Comparison of ENCODE assay signal across 19 cellular contexts in the genomic region with DNA sequence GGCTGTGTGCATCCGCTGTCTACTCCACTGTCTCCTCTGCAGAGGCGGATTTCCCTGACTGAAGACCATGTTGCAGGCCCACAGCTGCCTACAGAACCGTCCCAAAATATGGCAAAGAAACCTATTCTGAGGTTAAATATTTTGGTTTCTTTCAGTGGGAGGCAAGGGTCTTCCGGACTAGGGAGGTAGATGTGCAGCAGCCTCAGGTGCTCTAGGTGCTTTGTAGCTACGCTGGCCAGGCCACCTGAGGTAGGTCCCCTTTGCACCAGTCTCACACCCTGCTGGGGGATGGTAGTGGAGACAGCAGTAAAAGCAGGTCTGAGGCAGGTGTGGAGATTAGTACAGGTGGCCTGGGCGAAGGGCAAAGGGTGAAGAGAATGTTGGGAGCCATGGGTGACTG. TPM values are rescaled to one million over a fixed set of nuclear protein-coding genes. Genes with fewer than 3 reads are reported as not detected.
DNase-seq lines count a peak whose midpoint lies in the region; ATAC-seq and TF ChIP-seq lines count a peak whose summit lies in the region.
"Had no signal": no experiment of that assay in that cellular context is flagged by ENCODE, and none has a peak within 500 bp of the region (broad histone marks: within the 10 kb centered on the region; RNA-seq: fewer than 3 reads in every experiment).

No MANE protein-coding gene starts in this region.

- H3K9me3 Mint-ChIP-seq in activated naive CD4-positive, alpha-beta T cell treated with anti-CD3 and anti-CD28 coated beads, Interleukin-2, amount 10 ng/mL, durations not matched to agents 7 days and 5 days, result no peaks in the 10 kb centered on the region
- no peaks in the 10 kb centered on the region for H3K9me3 Mint-ChIP-seq in H9
- no peaks in the 10 kb centered on the region for H3K9me3 Mint-ChIP-seq in effector memory CD8-positive, alpha-beta T cell
- H3K9me3 Mint-ChIP-seq: CD4-positive, alpha-beta memory T cell had no signal

- H3K36me3 ChIP-seq in gastrocnemius medialis, result peaks cover 0 to 85% of the 10 kb centered on the region in 2 donors

- H3K4ac ChIP-seq in H9 (ENCODE audit: low read depth, low read length), result no peak overlapping the region

- H3K4me1 ChIP-seq in H9 (ENCODE audit: insufficient read depth, low read length) (no peaks in the 10 kb centered on the region), gastrocnemius medialis (peaks cover 6 to 12% of the 10 kb centered on the region in 2 donors)

- H4K91ac ChIP-seq in H9 (ENCODE audit: insufficient read length, low read depth, low read length), result no peak overlapping the region

- no peak overlapping the region for H2BK5ac ChIP-seq in H9 (ENCODE audit: insufficient read length, low read length)

- DNase-seq in activated naive CD4-positive, alpha-beta T cell treated with anti-CD3 and anti-CD28 coated beads, Interleukin-2, amount 10 ng/mL, durations not matched to agents 7 days and 5 days, result no peak
- DNase-seq in activated naive CD4-positive, alpha-beta T cell treated with anti-CD3 and anti-CD28 coated beads, Interleukin-2, amount 50 U/mL, for 16 hours, result no peak
- no peak for DNase-seq in H9
- DNase-seq in effector memory CD8-positive, alpha-beta T cell, result no peak
- no peak for DNase-seq in gastrocnemius medialis
- DNase-seq in DMS53 treated with DMSO at 0.1 percent for 48 hours (lab: John Stamatoyannopoulos, UW; ENCODE audit: unreplicated experiment), result no peak
- DNase-seq in DMS79 (lab: John Stamatoyannopoulos, UW), result no peak
- DNase-seq: ACHN; CD4-positive, alpha-beta memory T cell; DMS 273 treated with DMSO at 0.1 percent for 48 hours; EL; KG1; NCI-H1048; NCI-H1694; NCI-H345; NCI-H526 treated with DMSO at 0.1 percent for 48 hours; PC-3 had no signal

- no peak overlapping the region for H3K4me3 ChIP-seq in gastrocnemius medialis

- no peak overlapping the region for H3K56ac ChIP-seq in H9 (ENCODE audit: insufficient read length, low read depth, low read length)

- H3K36me3 Mint-ChIP-seq in activated naive CD4-positive, alpha-beta T cell treated with anti-CD3 and anti-CD28 coated beads, Interleukin-2, amount 10 ng/mL, durations not matched to agents 7 days and 5 days, result peaks cover 53% of the 10 kb centered on the region
- peaks cover 43 to 80% (median 75%) of the 10 kb centered on the region in 3 experiments; a peak in 6 of 7 replicates for H3K36me3 Mint-ChIP-seq in H9 (ENCODE audit: insufficient read depth in 1 of 3, low read depth in 3 of 3)
- H3K36me3 Mint-ChIP-seq in effector memory CD8-positive, alpha-beta T cell (ENCODE audit: insufficient read depth), result peaks cover 76% of the 10 kb centered on the region

- H3K4me1 Mint-ChIP-seq in activated naive CD4-positive, alpha-beta T cell treated with anti-CD3 and anti-CD28 coated beads, Interleukin-2, amount 10 ng/mL, durations not matched to agents 7 days and 5 days, result peaks cover 42% of the 10 kb centered on the region
- peaks cover under 1 to 2% of the 10 kb centered on the region in 2 experiments; a peak in 2 of 4 replicates for H3K4me1 Mint-ChIP-seq in H9
- H3K4me1 Mint-ChIP-seq in effector memory CD8-positive, alpha-beta T cell (ENCODE audit: low read depth in 2 of 2), result peaks cover 26 to 35% of the 10 kb centered on the region in 2 donors

- H2BK15ac ChIP-seq in H9 (ENCODE audit: low read depth, low read length), result no peak overlapping the region

- no peaks in the 10 kb centered on the region for H3K9me3 ChIP-seq in H9 (ENCODE audit: control insufficient read depth, low read depth, low read length)
- no peaks in the 10 kb centered on the region for H3K9me3 ChIP-seq in gastrocnemius medialis

- CTCF ChIA-PET in activated naive CD4-positive, alpha-beta T cell treated with anti-CD3 and anti-CD28 coated beads, Interleukin-2, amount 10 ng/mL, durations not matched to agents 7 days and 5 days (lab: Charles Lee), result no interaction called here

- no peaks in the 10 kb centered on the region for H3K23me2 ChIP-seq in H9 (ENCODE audit: insufficient read length, low read depth, low read length, poor library complexity, severe bottlenecking)

- no peak overlapping the region for H2AFZ ChIP-seq in H9 (ENCODE audit: low read length)

- no peak overlapping the region for H3K4me2 ChIP-seq in H9 (ENCODE audit: insufficient read depth, insufficient read length, low read length)

- H4K20me1 ChIP-seq in H9 (ENCODE audit: control insufficient read depth, insufficient read depth, insufficient read length), result no peaks in the 10 kb centered on the region

- TF ChIP-seq CTCF in H9 (conservative IDR thresholded peaks at IDR 0.05) (no peak), gastrocnemius medialis (IDR thresholded peaks at IDR 0.05 in 4 of 5, conservative IDR thresholded peaks at IDR 0.05 in 1 of 5) (no peak)

- intact Hi-C loops in gastrocnemius medialis (cut with DNase I; ENCODE audit: low total_unique reads), result loop anchor here (10.0 kb wide), 2 partner anchors 75 to 135 kb away; partner anchors contain the start of gene PVRIG

- no peak overlapping the region for H3K23ac ChIP-seq in H9 (ENCODE audit: insufficient read length, low read depth, low read length)

- WGBS in H9 (ENCODE audit: extremely low coverage, insufficient read length, low lambda C conversion rate), result no CpG with 5 or more reads among the region's 6 CpGs

- H3K18ac ChIP-seq in H9 (ENCODE audit: insufficient read length, low read depth, low read length), result no peak overlapping the region

- no peaks in the 10 kb centered on the region for H3K27me3 Mint-ChIP-seq in activated naive CD4-positive, alpha-beta T cell treated with anti-CD3 and anti-CD28 coated beads, Interleukin-2, amount 10 ng/mL, durations not matched to agents 7 days and 5 days
- H3K27me3 Mint-ChIP-seq in H9 (ENCODE audit: low read depth), result no peaks in the 10 kb centered on the region
- H3K27me3 Mint-ChIP-seq in effector memory CD8-positive, alpha-beta T cell, result no peaks in the 10 kb centered on the region
- H3K27me3 Mint-ChIP-seq: CD4-positive, alpha-beta memory T cell had no signal

- no peak overlapping the region for H2AK5ac ChIP-seq in H9 (ENCODE audit: insufficient read length, low read length)

- H3T11ph ChIP-seq in H9 (ENCODE audit: low read length), result no peak overlapping the region

- H3K4me3 Mint-ChIP-seq in activated naive CD4-positive, alpha-beta T cell treated with anti-CD3 and anti-CD28 coated beads, Interleukin-2, amount 10 ng/mL, durations not matched to agents 7 days and 5 days, result no peak overlapping the region
- H3K4me3 Mint-ChIP-seq in H9, result no peak overlapping the region
- H3K4me3 Mint-ChIP-seq in effector memory CD8-positive, alpha-beta T cell, result no peak overlapping the region

- no peak overlapping the region for H3K9ac ChIP-seq in H9 (ENCODE audit: extremely low read depth, insufficient read length, low read length)

- H3K27ac ChIP-seq in H9 (ENCODE audit: insufficient read length, low read depth, low read length) (no peak overlapping the region), gastrocnemius medialis (peak overlapping the region; percentile 27 to 84 (median 62))

- H2BK120ac ChIP-seq in H9 (ENCODE audit: low read depth, low read length, poor library complexity, severe bottlenecking), result no peak overlapping the region

- H4K8ac ChIP-seq in H9 (replicated peaks; ENCODE audit: insufficient read length, low read depth, low read length), result no peak overlapping the region

- no peak overlapping the region for H4K5ac ChIP-seq in H9 (ENCODE audit: insufficient read length, low read depth, low read length)

- no peak for TF ChIP-seq POLR2A in gastrocnemius medialis (IDR thresholded peaks at IDR 0.05)

- no peaks in the 10 kb centered on the region for H3K79me1 ChIP-seq in H9 (ENCODE audit: insufficient read depth, low read depth, low read length, poor library complexity, severe bottlenecking)

- in situ Hi-C loops in gastrocnemius medialis (cut with MboI; ENCODE audit: low sequenced_read_pairs in 4 of 4), result loop anchor here in 2 of 4 donors (25.0 kb wide), 2 partner anchors 187 to 212 kb away; partner anchors contain the start of genes GAL3ST4 (in 1 of the 2), LAMTOR4 (in 1 of the 2), MBLAC1 (in 1 of the 2) and TRAPPC14 (in 1 of the 2)

- H3K27me3 ChIP-seq in H9 (ENCODE audit: insufficient read depth, low read length) (no peaks in the 10 kb centered on the region), gastrocnemius medialis (no peaks in the 10 kb centered on the region)

- H2BK12ac ChIP-seq in H9 (ENCODE audit: insufficient read length, low read depth, low read length), result no peak overlapping the region

- no peak overlapping the region for H2BK20ac ChIP-seq in H9 (ENCODE audit: low read depth, low read length, poor library complexity, severe bottlenecking)

- no peak overlapping the region for H3K14ac ChIP-seq in H9 (ENCODE audit: insufficient read depth, low read length)

- H3K27ac Mint-ChIP-seq in activated naive CD4-positive, alpha-beta T cell treated with anti-CD3 and anti-CD28 coated beads, Interleukin-2, amount 10 ng/mL, durations not matched to agents 7 days and 5 days, result peak overlapping the region; percentile 72
- peak overlapping the region in 2 of 3 experiments; percentile 69 to 81; a peak in 3 of 7 replicates for H3K27ac Mint-ChIP-seq in H9
- H3K27ac Mint-ChIP-seq in effector memory CD8-positive, alpha-beta T cell, result peak overlapping the region; percentile 8 to 94

- H3K79me2 ChIP-seq in H9 (ENCODE audit: insufficient read depth, low read length), result no peaks in the 10 kb centered on the region

- no peak for ATAC-seq in effector memory CD8-positive, alpha-beta T cell (replicated peaks)
- no peak for ATAC-seq in gastrocnemius medialis
- ATAC-seq: PC-3 had no signal

RNA-seq across cellular contexts. Expression of gene PILRB, which starts 8.2 kb away (rescaled TPM):
- total RNA-seq in H9 (2021), result 43.5 and 50.1 TPM in 2 replicates
- total RNA-seq in gastrocnemius medialis, result 10 to 100 TPM; 11.8 to 32.4 (median 20.8) TPM

RNA-seq across cellular contexts. Expression of gene PILRA, which starts 23.5 kb away (rescaled TPM):
- total RNA-seq in H9 (2021), result 3.2 and 3.3 TPM in 2 replicates
- total RNA-seq in gastrocnemius medialis, result 1 to 10 TPM in 3 of 4 donors, under 1 TPM in 1; 0.62 to 5.4 (median 2.0) TPM

RNA-seq across cellular contexts. Expression of gene SPDYE3, which starts 42.3 kb away (rescaled TPM):
- not detected in 2 replicates for total RNA-seq in H9 (2021)
- not detected for total RNA-seq in gastrocnemius medialis
- total RNA-seq: CD4-positive, alpha-beta memory T cell; H4; M059J; PC-3 had no signal
